8 cellular contexts compared by ENCODE assay signal in the genomic region with DNA sequence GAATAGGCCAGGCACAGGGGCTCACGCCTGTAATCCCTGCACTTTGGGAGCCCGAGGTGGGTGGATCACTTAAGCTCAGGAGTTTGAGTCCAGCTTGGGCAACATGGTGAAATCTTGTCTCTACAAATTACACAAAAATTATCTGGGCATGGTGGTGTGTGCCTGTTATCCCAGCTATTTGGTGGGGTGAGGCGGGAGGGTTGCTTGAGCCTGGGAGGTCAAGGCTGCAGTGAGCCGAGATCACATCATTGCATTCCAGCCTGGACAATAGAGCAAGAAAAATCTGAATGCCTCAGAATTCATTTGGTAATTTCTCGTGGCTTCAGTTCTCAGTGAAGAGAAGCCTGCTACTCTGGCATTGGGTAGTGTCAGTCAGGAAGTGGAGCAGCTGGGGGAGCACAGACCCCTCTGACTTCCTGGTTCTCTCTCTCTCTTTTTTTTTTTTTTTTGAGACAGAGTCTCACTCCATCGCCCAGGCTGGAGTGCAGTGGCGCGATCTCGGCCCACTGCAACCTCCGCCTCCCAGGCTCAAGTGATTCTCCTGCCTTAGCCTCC. TPM values are rescaled to one million over a fixed set of nuclear protein-coding genes. Genes with fewer than 3 reads are reported as not detected.
DNase-seq lines count a peak whose midpoint lies in the region; ATAC-seq and TF ChIP-seq lines count a peak whose summit lies in the region.
"Not testable (repeated sequence)": the region's sequence is repeated elsewhere in the genome, so short reads cannot be mapped to it uniquely, and the experiment has no call there.

No MANE protein-coding gene starts in this region.

- H3K9me3 ChIP-seq in DND-41 (ENCODE audit: insufficient read depth, low read length, severe bottlenecking); OCI-LY1 (ENCODE audit: low read length); thymus (ENCODE audit: control insufficient read depth): not testable (repeated sequence)

- not testable (repeated sequence) for H3K27me3 Mint-ChIP-seq in IgD-negative memory B cell; activated CD8-positive, alpha-beta T cell treated with anti-CD3 and anti-CD28 coated beads for 36 hours; neural crest cell (ENCODE audit: low read depth)

- H3K4me3 Mint-ChIP-seq in IgD-negative memory B cell, result peak overlapping the region in 2 of 4 donors; percentile 39 to 73
- H3K4me3 Mint-ChIP-seq in activated CD8-positive, alpha-beta T cell treated with anti-CD3 and anti-CD28 coated beads for 36 hours; neural crest cell: not testable (repeated sequence)

- H3K36me3 ChIP-seq in DND-41 (ENCODE audit: insufficient read depth, low read length) (peaks cover 16% of the 10 kb centered on the region), OCI-LY1 (ENCODE audit: insufficient read depth, low read length) (peaks cover 26% of the 10 kb centered on the region), thymus (ENCODE audit: control insufficient read depth, insufficient read depth) (peaks cover 19% of the 10 kb centered on the region)

- H3K27ac ChIP-seq in DND-41 (ENCODE audit: low read length) (peak overlapping the region; percentile 83), OCI-LY1 (ENCODE audit: low read depth, low read length, poor library complexity, severe bottlenecking) (peak overlapping the region; percentile 38), thymus (ENCODE audit: low read depth) (peak overlapping the region; percentile 78)

- H3K9ac ChIP-seq in DND-41 (ENCODE audit: low read depth, low read length), result peak overlapping the region; percentile 25; the same call in 1 of the 2 replicates
- H3K9ac ChIP-seq in OCI-LY1 (ENCODE audit: low read length), result peak overlapping the region; percentile 12; the same call in 1 of the 2 replicates

- peak overlapping the region; percentile 88 for H2AFZ ChIP-seq in DND-41 (ENCODE audit: low read depth, low read length)
- not testable (repeated sequence) for H2AFZ ChIP-seq in OCI-LY1 (ENCODE audit: low read length)

- H3K36me3 Mint-ChIP-seq in IgD-negative memory B cell (peaks cover 17% of the 10 kb centered on the region), neural crest cell (ENCODE audit: low read depth) (peaks cover 15% of the 10 kb centered on the region)
- H3K36me3 Mint-ChIP-seq in activated CD8-positive, alpha-beta T cell treated with anti-CD3 and anti-CD28 coated beads for 36 hours (ENCODE audit: low read depth), result peaks cover 32% of the 10 kb centered on the region

- ATAC-seq in DND-41 (ENCODE audit: insufficient read depth, low read depth), result peak; percentile 97
- peak; percentile 79 for ATAC-seq in activated CD8-positive, alpha-beta T cell treated with anti-CD3 and anti-CD28 coated beads for 36 hours

- H4K20me1 ChIP-seq in DND-41 (ENCODE audit: insufficient read depth, low read length); OCI-LY1 (ENCODE audit: insufficient read depth, low read length): not testable (repeated sequence)

- DNase-seq in DND-41 (peak; percentile 74), amniotic epithelial cell (ENCODE audit: low read depth) (peak; percentile 26), islet precursor cell (peak; percentile 51)
- DNase-seq in activated CD8-positive, alpha-beta T cell treated with anti-CD3 and anti-CD28 coated beads for 36 hours, result peak; percentile 24
- DNase-seq in neural crest cell (ENCODE audit: low read depth, low spot score), result not testable (repeated sequence)

- H3K79me2 ChIP-seq in DND-41 (ENCODE audit: insufficient read depth, low read length); OCI-LY1 (ENCODE audit: insufficient read depth, low read length): not testable (repeated sequence)

- TF ChIP-seq CTCF in DND-41 (IDR thresholded peaks at IDR 0.05; ENCODE audit: borderline replicate concordance, extremely low read depth, low read length, poor library complexity, severe bottlenecking); OCI-LY1 (IDR thresholded peaks at IDR 0.05; ENCODE audit: low read length); activated CD8-positive, alpha-beta T cell treated with anti-CD3 and anti-CD28 coated beads for 36 hours (IDR thresholded peaks at IDR 0.05); neural crest cell (conservative IDR thresholded peaks at IDR 0.05): not testable (repeated sequence)

- not testable (repeated sequence) for H3K4me3 ChIP-seq in DND-41 (ENCODE audit: low read depth in 1 of 2, low read length in 2 of 2); OCI-LY1 (ENCODE audit: low read depth, low read length, poor library complexity, severe bottlenecking); thymus (ENCODE audit: low read length)

- POLR2A ChIA-PET in activated CD8-positive, alpha-beta T cell treated with anti-CD3 and anti-CD28 coated beads for 36 hours (lab: Charles Lee), result not testable (repeated sequence)

- H3K4me2 ChIP-seq in DND-41 (ENCODE audit: insufficient read depth, low read length), result peak overlapping the region; percentile 41; the same call in 1 of the 2 replicates
- H3K4me2 ChIP-seq in OCI-LY1 (ENCODE audit: low read length), result not testable (repeated sequence)

- CTCF ChIA-PET in activated CD8-positive, alpha-beta T cell treated with anti-CD3 and anti-CD28 coated beads for 36 hours (lab: Charles Lee), result not testable (repeated sequence)

- peak overlapping the region; percentile 58 to 81 (median 69) for H3K27ac Mint-ChIP-seq in IgD-negative memory B cell
- H3K27ac Mint-ChIP-seq in activated CD8-positive, alpha-beta T cell treated with anti-CD3 and anti-CD28 coated beads for 36 hours, result peak overlapping the region; percentile 66
- H3K27ac Mint-ChIP-seq in neural crest cell (ENCODE audit: unreplicated experiment), result peak overlapping the region; percentile 87

- H3K9me3 Mint-ChIP-seq in IgD-negative memory B cell, result peaks cover 0 to 10% (median 2%) of the 10 kb centered on the region in 3 donors
- not testable (repeated sequence) for H3K9me3 Mint-ChIP-seq in activated CD8-positive, alpha-beta T cell treated with anti-CD3 and anti-CD28 coated beads for 36 hours; neural crest cell

- H3K9me2 ChIP-seq in OCI-LY1 (ENCODE audit: low read depth, low read length), result not testable (repeated sequence)

- intact Hi-C loops in activated CD8-positive, alpha-beta T cell treated with anti-CD3 and anti-CD28 coated beads for 36 hours (cut with micrococcal nuclease), result not testable (repeated sequence)

- H3K4me1 ChIP-seq in DND-41 (ENCODE audit: insufficient read depth, low read length), result peaks cover 12% of the 10 kb centered on the region
- not testable (repeated sequence) for H3K4me1 ChIP-seq in OCI-LY1 (ENCODE audit: insufficient read depth, low read length, severe bottlenecking); thymus (ENCODE audit: control insufficient read depth, insufficient read depth, low read length)

- not testable (repeated sequence) for H3K4me1 Mint-ChIP-seq in IgD-negative memory B cell; activated CD8-positive, alpha-beta T cell treated with anti-CD3 and anti-CD28 coated beads for 36 hours (ENCODE audit: low read depth); neural crest cell

- not testable (repeated sequence) for H3F3A ChIP-seq in OCI-LY1 (ENCODE audit: insufficient read depth, low read length)

- not testable (repeated sequence) for H3K27me3 ChIP-seq in DND-41 (ENCODE audit: insufficient read depth, low read length, poor library complexity); OCI-LY1 (ENCODE audit: insufficient read depth, low read length); thymus (ENCODE audit: control insufficient read depth, insufficient read depth)

- 74% methylated on average over 10 of the region's 10 CpGs for WGBS in thymus

RNA-seq across cellular contexts. Expression of a gene that starts 24.2 kb away (rescaled TPM):
- polyA plus RNA-seq in IgD-negative memory B cell, result 5.7 TPM
- 1 to 10 TPM; 4.3 to 5.0 TPM for total RNA-seq in activated CD8-positive, alpha-beta T cell treated with anti-CD3 and anti-CD28 coated beads for 36 hours
- 4.9 and 5.1 TPM in 2 replicates for total RNA-seq in neural crest cell
- 4.7 TPM for polyA plus RNA-seq in thymus

RNA-seq across cellular contexts. Expression of a gene that starts 35.9 kb away (rescaled TPM):
- polyA plus RNA-seq in IgD-negative memory B cell, result 16.2 TPM
- total RNA-seq in activated CD8-positive, alpha-beta T cell treated with anti-CD3 and anti-CD28 coated beads for 36 hours, result 1 to 10 TPM; 6.9 to 7.3 TPM
- total RNA-seq in neural crest cell, result 5.2 and 5.6 TPM in 2 replicates
- polyA plus RNA-seq in thymus, result 4.0 TPM

RNA-seq across cellular contexts. Expression of a gene that starts 55.1 kb away (rescaled TPM):
- 11.8 TPM for polyA plus RNA-seq in IgD-negative memory B cell
- total RNA-seq in activated CD8-positive, alpha-beta T cell treated with anti-CD3 and anti-CD28 coated beads for 36 hours, result 10 to 100 TPM; 82.0 to 82.9 TPM
- total RNA-seq in neural crest cell, result 97.2 and 98.5 TPM in 2 replicates
- polyA plus RNA-seq in thymus, result 130 TPM
